1 cellular context compared by ENCODE assay signal in the genomic region with DNA sequence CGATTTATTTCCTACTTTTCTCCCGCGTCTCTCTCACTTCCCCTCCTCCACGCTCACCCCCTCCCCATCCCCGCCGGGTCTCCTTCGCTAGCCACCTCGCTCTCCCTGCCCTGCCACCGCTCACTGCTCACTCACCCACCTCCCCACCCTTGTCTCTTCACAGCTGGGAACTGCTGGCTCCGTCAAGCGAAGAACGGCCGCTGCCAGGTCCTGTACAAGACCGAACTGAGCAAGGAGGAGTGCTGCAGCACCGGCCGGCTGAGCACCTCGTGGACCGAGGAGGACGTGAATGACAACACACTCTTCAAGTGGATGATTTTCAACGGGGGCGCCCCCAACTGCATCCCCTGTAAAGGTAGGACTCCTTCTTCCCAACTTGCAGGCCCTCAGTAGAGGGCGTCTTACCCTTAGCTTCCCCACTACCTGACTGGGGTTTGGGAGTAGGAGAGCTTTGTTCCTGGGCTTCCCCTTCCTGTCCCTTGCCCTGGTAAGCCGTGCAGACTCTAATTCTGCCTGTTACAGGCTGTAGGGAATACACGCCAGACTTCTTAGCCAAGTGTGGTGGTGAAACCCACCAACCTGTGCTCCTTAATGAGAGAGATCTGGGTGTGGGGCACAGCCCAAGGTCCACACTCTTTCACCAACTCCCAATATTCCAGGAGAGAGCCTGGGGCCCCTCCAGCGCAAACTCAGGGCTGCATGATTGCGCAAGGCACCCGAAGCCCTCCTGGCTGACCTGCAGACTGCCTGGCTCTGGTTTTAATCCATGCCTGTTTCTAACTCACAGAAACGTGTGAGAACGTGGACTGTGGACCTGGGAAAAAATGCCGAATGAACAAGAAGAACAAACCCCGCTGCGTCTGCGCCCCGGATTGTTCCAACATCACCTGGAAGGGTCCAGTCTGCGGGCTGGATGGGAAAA.
TF ChIP-seq lines count a peak whose summit lies in the region.

No MANE protein-coding gene starts in this region.

TF ChIP-seq in GM12878, 131 proteins besides CTCF, POLR2A, EP300 and RAD21 (continued from another document):
- TF ChIP-seq HSF1 (IDR thresholded peaks at IDR 0.05; ENCODE audit: low read depth, low read length): no peak
- TF ChIP-seq MTA3 (IDR thresholded peaks at IDR 0.05; ENCODE audit: borderline replicate concordance, low read length): no peak
- TF ChIP-seq POU2F2 (IDR thresholded peaks at IDR 0.05; ENCODE audit: borderline replicate concordance, low read depth, low read length): no peak
- TF ChIP-seq MTA2 (IDR thresholded peaks at IDR 0.05; ENCODE audit: low read depth): no peak
- no peak for TF ChIP-seq NR2F1 (conservative IDR thresholded peaks at IDR 0.05)
- no peak for TF ChIP-seq PKNOX1 (IDR thresholded peaks at IDR 0.05)
- TF ChIP-seq RELB (IDR thresholded peaks at IDR 0.05; ENCODE audit: low read depth): no peak
- TF ChIP-seq ETV6 (conservative IDR thresholded peaks at IDR 0.05 in 1 of 2, IDR thresholded peaks at IDR 0.05 in 1 of 2; ENCODE audit: borderline replicate concordance in 1 of 2, low read depth in 1 of 2): no peak
- TF ChIP-seq SMARCA5 (IDR thresholded peaks at IDR 0.05): no peak
- no peak for TF ChIP-seq TBL1XR1 (IDR thresholded peaks at IDR 0.05; ENCODE audit: low read depth, low read length)
- no peak for TF ChIP-seq BACH1 (IDR thresholded peaks at IDR 0.05; ENCODE audit: borderline replicate concordance)
- no peak for TF ChIP-seq CBFB (IDR thresholded peaks at IDR 0.05; ENCODE audit: low read depth)
